In the genomic region with DNA sequence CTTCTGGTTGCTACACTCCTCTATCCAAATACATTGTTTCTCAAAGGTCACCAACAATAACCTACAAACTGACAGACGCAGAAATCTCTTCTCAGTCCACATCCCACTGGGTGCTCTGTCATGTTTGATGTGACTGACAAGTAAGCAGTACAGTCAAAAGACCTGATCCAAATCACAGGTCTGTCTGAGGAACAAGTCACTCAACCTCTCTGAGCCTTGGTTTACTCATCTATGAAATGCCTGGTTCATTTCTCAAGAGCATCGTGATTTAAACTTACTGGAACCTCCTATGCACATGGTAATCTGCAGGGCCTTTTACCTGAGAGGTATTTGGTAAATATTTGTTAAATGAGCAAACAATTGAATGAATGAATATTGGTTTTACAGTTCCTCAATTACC, we compare ENCODE assay signal across 24 cellular contexts. TPM values are rescaled to one million over a fixed set of nuclear protein-coding genes. Genes with fewer than 3 reads are reported as not detected.
"Had no signal": no experiment of that assay in that cellular context is flagged by ENCODE, and none has a peak within 500 bp of the region (broad histone marks: within the 10 kb centered on the region; RNA-seq: fewer than 3 reads in every experiment).

No MANE protein-coding gene starts in this region.

- H3K36me3 Mint-ChIP-seq: mesothelial cell of epicardium; natural killer cell treated with Interleukin-12 subunit alpha and Interleukin-12 subunit beta and Interleukin-15 and Interleukin-18, amount 100 ng/mL, for 72 hours had no signal

- H3K4me3 Mint-ChIP-seq: activated CD4-positive, alpha-beta T cell treated with anti-CD3 and anti-CD28 coated beads, Interleukin-2, amount 10 ng/mL, durations not matched to agents 7 days and 5 days; activated naive CD4-positive, alpha-beta T cell treated with anti-CD3 and anti-CD28 coated beads for 36 hours; dendritic cell treated with granulocyte-macrophage colony-stimulating factor and Interleukin-4, amounts not matched to agents 40 ng/mL and 50 ng/mL, for 4 days; mesothelial cell of epicardium; natural killer cell treated with Interleukin-12 subunit alpha and Interleukin-12 subunit beta and Interleukin-15 and Interleukin-18, amount 100 ng/mL, for 72 hours; T-helper 1 cell treated with Interleukin-12 subunit alpha and Interleukin-12 subunit beta and Interleukin-4 antibody, amounts not matched to agents 30 μg/mL and 1 μg/mL, for 36 hours had no signal

- H3K36me3 ChIP-seq: brain microvascular endothelial cell, neutrophil, pancreas, right atrium auricular region, tibial artery had no signal

- H3K27ac Mint-ChIP-seq: activated naive CD4-positive, alpha-beta T cell treated with anti-CD3 and anti-CD28 coated beads for 36 hours; activated T-helper 2 cell treated with anti-CD3 and anti-CD28 coated beads, Interferon-gamma antibody, Interleukin-2, Interleukin-4, amounts not matched to agents 10 μg/mL and 5 μg/mL and 100 μg/mL, durations not matched to agents 14 hours and 24 hours and 36 hours; dendritic cell treated with granulocyte-macrophage colony-stimulating factor and Interleukin-4, amounts not matched to agents 40 ng/mL and 50 ng/mL, for 4 days; mesothelial cell of epicardium; natural killer cell treated with Interleukin-12 subunit alpha and Interleukin-12 subunit beta and Interleukin-15 and Interleukin-18, amount 100 ng/mL, for 72 hours; T-helper 1 cell treated with Interleukin-12 subunit alpha and Interleukin-12 subunit beta and Interleukin-4 antibody, amounts not matched to agents 30 μg/mL and 1 μg/mL, for 36 hours had no signal

- H3K4me3 ChIP-seq: lung, pancreas, psoas muscle, right atrium auricular region, tibial artery had no signal

- DNase-seq: activated CD4-positive, alpha-beta T cell treated with anti-CD3 and anti-CD28 coated beads, Interleukin-2, amount 10 ng/mL, durations not matched to agents 7 days and 5 days; activated naive CD4-positive, alpha-beta T cell treated with anti-CD3 and anti-CD28 coated beads for 36 hours; activated T-cell treated with anti-CD3 and anti-CD28 coated beads, Interleukin-2, amount 50 U/mL, for 1 hour; aorta; brain microvascular endothelial cell; effector CD4-positive, alpha-beta T cell; foreskin keratinocyte; kidney; pancreas; psoas muscle; stimulated activated CD4-positive, alpha-beta T cell treated with anti-CD3 and anti-CD28 coated beads, Interleukin-12 subunit alpha, Interleukin-12 subunit beta, amount 100 ng/mL, for 4 hours; stimulated activated CD4-positive, alpha-beta T cell treated with anti-CD3 and anti-CD28 coated beads, Interleukin-4, amount 100 ng/mL, for 4 hours; stimulated activated naive CD8-positive, alpha-beta T cell treated with anti-CD3 and anti-CD28 coated beads, Interleukin-15, amount 100 ng/mL, for 72 hours; tibial artery had no signal

- H3K9me3 ChIP-seq: neutrophil, pancreas, psoas muscle, right atrium auricular region, tibial artery had no signal

- H3K4me1 ChIP-seq: foreskin keratinocyte, pancreas, psoas muscle, right atrium auricular region had no signal

- ATAC-seq: natural killer cell treated with Interleukin-12 subunit alpha and Interleukin-12 subunit beta and Interleukin-15 and Interleukin-18, amount 100 ng/mL, for 72 hours had no signal

- H3K27me3 ChIP-seq: brain microvascular endothelial cell, foreskin keratinocyte, pancreas, right atrium auricular region, tibial artery had no signal

- H3K27ac ChIP-seq: brain microvascular endothelial cell, foreskin keratinocyte, neutrophil, pancreas, psoas muscle, right atrium auricular region, tibial artery had no signal

- H3K9me3 Mint-ChIP-seq: activated CD4-positive, alpha-beta T cell treated with anti-CD3 and anti-CD28 coated beads, Interleukin-2, amount 10 ng/mL, durations not matched to agents 7 days and 5 days; activated naive CD4-positive, alpha-beta T cell treated with anti-CD3 and anti-CD28 coated beads for 36 hours; activated T-helper 2 cell treated with anti-CD3 and anti-CD28 coated beads, Interferon-gamma antibody, Interleukin-2, Interleukin-4, amounts not matched to agents 10 μg/mL and 5 μg/mL and 100 μg/mL, durations not matched to agents 14 hours and 24 hours and 36 hours; dendritic cell treated with granulocyte-macrophage colony-stimulating factor and Interleukin-4, amounts not matched to agents 40 ng/mL and 50 ng/mL, for 4 days; mesothelial cell of epicardium; natural killer cell treated with Interleukin-12 subunit alpha and Interleukin-12 subunit beta and Interleukin-15 and Interleukin-18, amount 100 ng/mL, for 72 hours; stimulated activated naive CD8-positive, alpha-beta T cell treated with anti-CD3 and anti-CD28 coated beads, Interleukin-15, amount 100 ng/mL, for 72 hours; T-helper 1 cell treated with Interleukin-12 subunit alpha and Interleukin-12 subunit beta and Interleukin-4 antibody, amounts not matched to agents 30 μg/mL and 1 μg/mL, for 36 hours had no signal

- FAIRE-seq: kidney, pancreas had no signal

RNA-seq across cellular contexts. Expression of a gene that starts 5.5 kb away (rescaled TPM):
- total RNA-seq: activated CD4-positive, alpha-beta T cell treated with anti-CD3 and anti-CD28 coated beads, Interleukin-2, amount 10 ng/mL, durations not matched to agents 7 days and 5 days; activated naive CD4-positive, alpha-beta T cell treated with anti-CD3 and anti-CD28 coated beads for 36 hours; aorta; foreskin keratinocyte; glomerular endothelial cell; mesothelial cell of epicardium; natural killer cell treated with Interleukin-12 subunit alpha and Interleukin-12 subunit beta and Interleukin-15 and Interleukin-18, amount 100 ng/mL, for 72 hours; psoas muscle; right atrium auricular region; urinary bladder had no signal

RNA-seq across cellular contexts. Expression of a gene that starts 47.1 kb away (rescaled TPM):
- total RNA-seq: activated CD4-positive, alpha-beta T cell treated with anti-CD3 and anti-CD28 coated beads, Interleukin-2, amount 10 ng/mL, durations not matched to agents 7 days and 5 days; activated naive CD4-positive, alpha-beta T cell treated with anti-CD3 and anti-CD28 coated beads for 36 hours; activated T-helper 2 cell treated with anti-CD3 and anti-CD28 coated beads, Interferon-gamma antibody, Interleukin-2, Interleukin-4, amounts not matched to agents 10 μg/mL and 5 μg/mL and 100 μg/mL, durations not matched to agents 14 hours and 24 hours and 36 hours; aorta; foreskin keratinocyte; glomerular endothelial cell; kidney; lung; mesothelial cell of epicardium; natural killer cell treated with Interleukin-12 subunit alpha and Interleukin-12 subunit beta and Interleukin-15 and Interleukin-18, amount 100 ng/mL, for 72 hours; pancreas; psoas muscle; right atrium auricular region; urinary bladder had no signal

RNA-seq across cellular contexts. Expression of a gene that starts 51.6 kb away (rescaled TPM):
- total RNA-seq: activated CD4-positive, alpha-beta T cell treated with anti-CD3 and anti-CD28 coated beads, Interleukin-2, amount 10 ng/mL, durations not matched to agents 7 days and 5 days; aorta; glomerular endothelial cell; kidney; natural killer cell treated with Interleukin-12 subunit alpha and Interleukin-12 subunit beta and Interleukin-15 and Interleukin-18, amount 100 ng/mL, for 72 hours; pancreas; psoas muscle; urinary bladder had no signal
